In the genomic region with DNA sequence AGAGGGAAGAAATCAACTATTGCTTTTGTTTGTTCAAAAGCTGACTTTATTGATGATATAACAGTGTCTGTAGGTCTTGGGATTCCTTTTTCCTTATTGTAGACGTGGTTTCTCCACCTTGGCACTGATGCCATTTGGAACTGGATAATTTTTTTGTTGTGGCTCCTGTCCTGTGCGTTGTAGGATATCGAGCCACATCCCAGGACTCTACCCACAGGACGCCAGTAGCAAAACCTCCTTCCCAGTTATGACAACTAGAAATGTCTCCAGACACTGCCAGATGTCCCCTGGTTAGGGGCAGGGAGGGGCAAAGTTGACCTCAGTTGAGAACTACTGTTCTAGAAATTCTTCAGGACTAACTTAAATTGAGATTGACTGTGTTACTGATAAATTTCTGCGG, we compare ENCODE assay signal across 2 cellular contexts.
A peak's percentile ranks its signal among the peaks of the same experiment; 100 is the strongest.
TF ChIP-seq lines count a peak whose summit lies in the region.

No MANE protein-coding gene starts in this region.

TF ChIP-seq in HepG2, 621 proteins besides CTCF, POLR2A, EP300 and RAD21:
- TF ChIP-seq RBM22 (optimal IDR thresholded peaks at IDR 0.05; ENCODE audit: low read length) (peak; percentile 90), ZNF549 (CRISPR knock-in tag; IDR thresholded peaks at IDR 0.05) (no peak), ZNF709 (CRISPR knock-in tag; IDR thresholded peaks at IDR 0.05) (no peak)

TF ChIP-seq in H1, 55 proteins besides CTCF, POLR2A, EP300 and RAD21:
- no peak for TF ChIP-seq SUZ12 (IDR thresholded peaks at IDR 0.05; ENCODE audit: low read length)
- no peak for TF ChIP-seq KDM5A (IDR thresholded peaks at IDR 0.05; ENCODE audit: low read length)
- no peak for TF ChIP-seq SIX5 (IDR thresholded peaks at IDR 0.05; ENCODE audit: low read depth, low read length)
- no peak for TF ChIP-seq CEBPB (IDR thresholded peaks at IDR 0.05; ENCODE audit: low read depth, low read length)
- TF ChIP-seq JUND (IDR thresholded peaks at IDR 0.05; ENCODE audit: low read length) = no peak
- no peak for TF ChIP-seq TCF12 (IDR thresholded peaks at IDR 0.05; ENCODE audit: low read depth, low read length)
- TF ChIP-seq CBX5 (IDR thresholded peaks at IDR 0.05; ENCODE audit: low read depth, low read length) = no peak
- no peak for TF ChIP-seq BCL11A (IDR thresholded peaks at IDR 0.05; ENCODE audit: low read depth in 2 of 2, low read length in 2 of 2)
- TF ChIP-seq KDM1A (IDR thresholded peaks at IDR 0.05; ENCODE audit: borderline replicate concordance, low read length) = no peak
- TF ChIP-seq GTF2F1 (IDR thresholded peaks at IDR 0.05; ENCODE audit: borderline replicate concordance, low read depth, low read length) = no peak
- no peak for TF ChIP-seq PHF8 (conservative IDR thresholded peaks at IDR 0.05; ENCODE audit: low read depth, low read length)
